In genomic region chr4:122577189-122577553, GRCh38 we compare ENCODE assay signal across 16 cellular contexts. TPM values are rescaled to one million over a fixed set of nuclear protein-coding genes. Genes with fewer than 3 reads are reported as not detected.
A peak's percentile ranks its signal among the peaks of the same experiment; 100 is the strongest.
DNase-seq lines count a peak whose midpoint lies in the region; ATAC-seq and TF ChIP-seq lines count a peak whose summit lies in the region.
"Had no signal": no experiment of that assay in that cellular context is flagged by ENCODE, and none has a peak within 500 bp of the region (broad histone marks: within the 10 kb centered on the region; RNA-seq: fewer than 3 reads in every experiment).

No MANE protein-coding gene starts in this region.

- H3K4me2 ChIP-seq in OCI-LY7 (ENCODE audit: low read length): no peak overlapping the region
- H3K4me2 ChIP-seq: hepatocyte had no signal

- H3K9me3 Mint-ChIP-seq in activated T-cell treated with anti-CD3 and anti-CD28 coated beads, Interleukin-2, amount 50 U/mL, for 4 hours: no peaks in the 10 kb centered on the region
- no peaks in the 10 kb centered on the region for H3K9me3 Mint-ChIP-seq in activated naive CD8-positive, alpha-beta T cell treated with anti-CD3 and anti-CD28 coated beads, Interleukin-2, amount 50 U/mL, for 24 hours
- peaks cover 0 to 6% of the 10 kb centered on the region in 2 donors for H3K9me3 Mint-ChIP-seq in stimulated activated naive CD8-positive, alpha-beta T cell treated with anti-CD3 and anti-CD28 coated beads, Interleukin-15, amount 100 ng/mL, for 72 hours
- H3K9me3 Mint-ChIP-seq: activated B cell treated with CpG ODN at 0.5 μM for 24 hours had no signal

- no peak overlapping the region for H3K4me3 ChIP-seq in OCI-LY7 (ENCODE audit: low read depth, low read length, poor library complexity, severe bottlenecking)
- H3K4me3 ChIP-seq: hepatocyte, vagina had no signal

- no peaks in the 10 kb centered on the region for H3K36me3 ChIP-seq in OCI-LY7 (ENCODE audit: insufficient read depth, low read length)
- H3K36me3 ChIP-seq: vagina had no signal

- no peaks in the 10 kb centered on the region for H3K36me3 Mint-ChIP-seq in activated T-cell treated with anti-CD3 and anti-CD28 coated beads, Interleukin-2, amount 50 U/mL, for 4 hours (ENCODE audit: insufficient read depth)
- H3K36me3 Mint-ChIP-seq in activated naive CD8-positive, alpha-beta T cell treated with anti-CD3 and anti-CD28 coated beads, Interleukin-2, amount 50 U/mL, for 24 hours (ENCODE audit: low read depth): no peaks in the 10 kb centered on the region

- H3K79me2 ChIP-seq in OCI-LY7 (ENCODE audit: insufficient read depth, low read depth, low read length): no peaks in the 10 kb centered on the region
- H3K79me2 ChIP-seq: hepatocyte had no signal

- ATAC-seq in activated T-cell treated with anti-CD3 and anti-CD28 coated beads, Interleukin-2, amount 50 U/mL, for 4 hours: peak; percentile 36 to 51
- peak; percentile 44 for ATAC-seq in activated naive CD8-positive, alpha-beta T cell treated with anti-CD3 and anti-CD28 coated beads, Interleukin-2, amount 50 U/mL, for 24 hours
- peak; percentile 53 for ATAC-seq in stimulated activated naive CD8-positive, alpha-beta T cell treated with anti-CD3 and anti-CD28 coated beads, Interleukin-15, amount 100 ng/mL, for 72 hours

- intact Hi-C loops in OCI-LY7 (cut with micrococcal nuclease; ENCODE audit: unreplicated experiment): loop anchor here (1.0 to 10.0 kb wide), 3 partner anchors 252 to 677 kb away; no protein-coding TSS in a partner anchor

- no peak overlapping the region for H3K27ac ChIP-seq in OCI-LY7 (ENCODE audit: low read depth, low read length, poor library complexity, severe bottlenecking)
- H3K27ac ChIP-seq: hepatocyte, vagina had no signal

- no peaks in the 10 kb centered on the region for H3K4me1 ChIP-seq in OCI-LY7 (ENCODE audit: insufficient read depth, low read length, poor library complexity, severe bottlenecking)
- H3K4me1 ChIP-seq: vagina had no signal

- no peak for DNase-seq in activated T-cell treated with anti-CD3 and anti-CD28 coated beads, Interleukin-2, amount 50 U/mL, for 4 hours
- no peak for DNase-seq in activated T-cell treated with anti-CD3 and anti-CD28 coated beads, Interleukin-2, amount 50 U/mL, for 1 hour
- no peak for DNase-seq in OCI-LY7 (ENCODE audit: low spot score)
- DNase-seq in activated naive CD8-positive, alpha-beta T cell treated with anti-CD3 and anti-CD28 coated beads, Interleukin-2, amount 50 U/mL, for 24 hours: no peak
- peak; percentile 17 to 24 for DNase-seq in stimulated activated naive CD8-positive, alpha-beta T cell treated with anti-CD3 and anti-CD28 coated beads, Interleukin-15, amount 100 ng/mL, for 72 hours
- DNase-seq in islet precursor cell: no peak
- DNase-seq in NCI-H2107 treated with DMSO at 0.1 percent for 48 hours (lab: John Stamatoyannopoulos, UW; ENCODE audit: unreplicated experiment): no peak
- DNase-seq in NCI-H524 treated with DMSO at 0.1 percent for 48 hours (lab: John Stamatoyannopoulos, UW): no peak
- DNase-seq: activated B cell treated with CpG ODN at 0.5 μM for 24 hours had no signal

- H3K27me3 Mint-ChIP-seq in activated T-cell treated with anti-CD3 and anti-CD28 coated beads, Interleukin-2, amount 50 U/mL, for 4 hours (ENCODE audit: low read depth): peaks cover 2% of the 10 kb centered on the region
- H3K27me3 Mint-ChIP-seq in activated naive CD8-positive, alpha-beta T cell treated with anti-CD3 and anti-CD28 coated beads, Interleukin-2, amount 50 U/mL, for 24 hours: no peaks in the 10 kb centered on the region
- peaks cover 17% of the 10 kb centered on the region for H3K27me3 Mint-ChIP-seq in stimulated activated naive CD8-positive, alpha-beta T cell treated with anti-CD3 and anti-CD28 coated beads, Interleukin-15, amount 100 ng/mL, for 72 hours

- POLR2A ChIA-PET in OCI-LY7 (lab: Charles Lee): no interaction called here

- H3K27ac Mint-ChIP-seq in activated naive CD8-positive, alpha-beta T cell treated with anti-CD3 and anti-CD28 coated beads, Interleukin-2, amount 50 U/mL, for 24 hours: peak overlapping the region; percentile 55
- peak overlapping the region in 1 of 2 donors; percentile 84 for H3K27ac Mint-ChIP-seq in stimulated activated naive CD8-positive, alpha-beta T cell treated with anti-CD3 and anti-CD28 coated beads, Interleukin-15, amount 100 ng/mL, for 72 hours
- H3K27ac Mint-ChIP-seq: activated B cell treated with CpG ODN at 0.5 μM for 24 hours, nephron progenitor cell had no signal

- peaks cover 42% of the 10 kb centered on the region for H3K4me1 Mint-ChIP-seq in activated T-cell treated with anti-CD3 and anti-CD28 coated beads, Interleukin-2, amount 50 U/mL, for 4 hours (ENCODE audit: low read depth)
- H3K4me1 Mint-ChIP-seq in activated naive CD8-positive, alpha-beta T cell treated with anti-CD3 and anti-CD28 coated beads, Interleukin-2, amount 50 U/mL, for 24 hours: peaks cover 38% of the 10 kb centered on the region
- H3K4me1 Mint-ChIP-seq in stimulated activated naive CD8-positive, alpha-beta T cell treated with anti-CD3 and anti-CD28 coated beads, Interleukin-15, amount 100 ng/mL, for 72 hours: peaks cover 32% of the 10 kb centered on the region
- H3K4me1 Mint-ChIP-seq: activated B cell treated with CpG ODN at 0.5 μM for 24 hours, nephron progenitor cell had no signal

- no peaks in the 10 kb centered on the region for H3K9me3 ChIP-seq in OCI-LY7 (ENCODE audit: low read length)
- H3K9me3 ChIP-seq: vagina had no signal

- no peaks in the 10 kb centered on the region for H3K9me2 ChIP-seq in OCI-LY7 (ENCODE audit: insufficient read depth, low read length)

- H4K20me1 ChIP-seq in OCI-LY7 (ENCODE audit: insufficient read depth, low read length): no peaks in the 10 kb centered on the region

- H3K4me3 Mint-ChIP-seq in activated T-cell treated with anti-CD3 and anti-CD28 coated beads, Interleukin-2, amount 50 U/mL, for 4 hours: peak overlapping the region; percentile 78
- peak overlapping the region; percentile 19 for H3K4me3 Mint-ChIP-seq in activated naive CD8-positive, alpha-beta T cell treated with anti-CD3 and anti-CD28 coated beads, Interleukin-2, amount 50 U/mL, for 24 hours
- peak overlapping the region in 1 of 2 donors; percentile 67 for H3K4me3 Mint-ChIP-seq in stimulated activated naive CD8-positive, alpha-beta T cell treated with anti-CD3 and anti-CD28 coated beads, Interleukin-15, amount 100 ng/mL, for 72 hours
- H3K4me3 Mint-ChIP-seq: activated B cell treated with CpG ODN at 0.5 μM for 24 hours, nephron progenitor cell had no signal

- CTCF ChIA-PET in OCI-LY7 (lab: Charles Lee; ENCODE audit: unreplicated experiment): interaction anchor here (1.7 kb wide), 1 partner anchor 677 kb away, joined by 6 read pairs; no protein-coding TSS in a partner anchor

- BruUV-seq in OCI-LY7 (replicated peaks; lab: Mats Ljungman, UMichigan): no TSS peak

- peak overlapping the region; percentile 19; the same call in 1 of the 2 replicates for H2AFZ ChIP-seq in OCI-LY7 (ENCODE audit: low read length)
- H2AFZ ChIP-seq: hepatocyte had no signal

- TF ChIP-seq CTCF in OCI-LY7 (conservative IDR thresholded peaks at IDR 0.05; ENCODE audit: low read length): no peak; the same call in 1 of the 2 replicates

RNA-seq across cellular contexts. Expression of gene IL21, which starts 43.7 kb away (rescaled TPM):
- total RNA-seq in activated T-cell treated with anti-CD3 and anti-CD28 coated beads, Interleukin-2, amount 50 U/mL, for 4 hours: 100 to 1,000 TPM in 1 of 3 donors, 10 to 100 TPM in 2; 35.0 to 109 (median 42.8) TPM
- total RNA-seq in OCI-LY7 (2014; rRNA removed; shearing (Covaris generic)): not detected in 2 replicates
- total RNA-seq in OCI-LY7 (2022): not detected in 2 replicates
- total RNA-seq: activated B cell treated with CpG ODN at 0.5 μM for 24 hours, Calu3, hepatocyte, MCF 10A, mesenteric fat pad, pulmonary artery endothelial cell, vagina had no signal

Comparison
In these comparisons a context has a peak if more than half of its experiments do, and no peak if none do; other contexts are left out.
1. DNase-seq: peak in stimulated activated naive CD8-positive, alpha-beta T cell treated with anti-CD3 and anti-CD28 coated beads, Interleukin-15, amount 100 ng/mL, for 72 hours (2 of 2); none in activated T-cell treated with anti-CD3 and anti-CD28 coated beads, Interleukin-2, amount 50 U/mL, for 4 hours (single experiment), activated T-cell treated with anti-CD3 and anti-CD28 coated beads, Interleukin-2, amount 50 U/mL, for 1 hour (single experiment), OCI-LY7 (single experiment), activated naive CD8-positive, alpha-beta T cell treated with anti-CD3 and anti-CD28 coated beads, Interleukin-2, amount 50 U/mL, for 24 hours (single experiment), islet precursor cell (single experiment), NCI-H2107 treated with DMSO at 0.1 percent for 48 hours (single experiment) and NCI-H524 treated with DMSO at 0.1 percent for 48 hours (single experiment).
2. RNA of gene IL21, which starts 43.7 kb away (total RNA-seq): 35.0 to 109 TPM in activated T-cell treated with anti-CD3 and anti-CD28 coated beads, Interleukin-2, amount 50 U/mL, for 4 hours; not detected in OCI-LY7; every median in the first group is over 10 times any median in the second.
3. Peak in every context shown above with its lines, with median percentiles within 50 percentile points of each other: ATAC-seq.